2 cellular contexts compared by ENCODE assay signal in the genomic region with DNA sequence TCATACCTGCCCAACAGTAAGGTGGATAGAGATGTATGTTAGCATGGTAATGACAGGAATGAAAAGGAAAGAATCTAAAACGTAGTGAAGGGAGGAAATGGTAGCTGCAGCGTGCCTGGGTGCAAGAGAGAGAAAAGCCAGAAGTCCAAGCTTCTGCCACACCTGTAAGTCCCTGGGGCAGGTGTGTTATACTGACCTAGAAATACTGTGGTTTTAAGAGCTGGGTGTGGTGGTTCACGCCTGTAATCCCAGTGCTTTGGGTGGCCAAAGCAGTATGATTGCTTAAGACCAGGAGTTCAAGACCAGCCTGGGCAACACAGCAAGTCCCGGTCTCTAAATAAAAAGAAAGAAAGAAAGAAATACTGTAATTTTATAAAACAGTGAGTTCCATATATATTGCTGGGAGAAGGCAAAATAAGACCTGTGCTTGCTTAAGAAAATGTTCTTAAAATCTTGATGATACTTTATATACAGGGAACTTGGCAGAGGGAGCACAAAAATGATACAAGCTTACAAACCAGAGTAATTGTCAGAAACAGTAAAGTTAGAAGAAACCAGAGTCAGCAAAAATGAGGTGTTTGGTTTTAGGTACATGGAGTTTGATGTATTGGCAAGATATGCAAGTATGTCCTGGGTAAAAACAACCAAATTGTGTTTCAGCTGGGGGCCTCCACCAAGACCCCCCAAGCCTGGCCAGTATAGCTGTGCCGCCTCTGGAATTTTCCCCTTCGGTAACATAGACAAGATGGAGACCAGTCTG.
TF ChIP-seq lines count a peak whose summit lies in the region.

No MANE protein-coding gene starts in this region.

TF ChIP-seq in A549, 52 proteins besides CTCF, POLR2A, EP300 and RAD21:
- TF ChIP-seq PHF8 (IDR thresholded peaks at IDR 0.05; ENCODE audit: borderline replicate concordance, low read depth) (no peak), MAFK (IDR thresholded peaks at IDR 0.05; ENCODE audit: partially characterized antibody) (peak; percentile 69)

TF ChIP-seq in K562, 482 proteins besides CTCF, POLR2A, EP300 and RAD21:
- TF ChIP-seq ZNF316 (IDR thresholded peaks at IDR 0.05) (peak; percentile 78), ZNF318 (IDR thresholded peaks at IDR 0.05; ENCODE audit: borderline replicate concordance in 1 of 2, low read depth in 1 of 2) (no peak), C11orf30 (IDR thresholded peaks at IDR 0.05; ENCODE audit: low read depth) (peak; percentile 61), SIRT6 (IDR thresholded peaks at IDR 0.05; ENCODE audit: low read depth, low read length) (no peak), MAFF (IDR thresholded peaks at IDR 0.05; ENCODE audit: low read length) (peak; percentile 31; the same call in 1 of the 2 replicates), MAFK (IDR thresholded peaks at IDR 0.05; ENCODE audit: low read length) (peak; percentile 27; the same call in 1 of the 2 replicates), MAFG (tag; conservative IDR thresholded peaks at IDR 0.05) (peak; percentile 38; the same call in 1 of the 2 replicates)
